ENCODE assay signal across 1 cellular context in the genomic region with DNA sequence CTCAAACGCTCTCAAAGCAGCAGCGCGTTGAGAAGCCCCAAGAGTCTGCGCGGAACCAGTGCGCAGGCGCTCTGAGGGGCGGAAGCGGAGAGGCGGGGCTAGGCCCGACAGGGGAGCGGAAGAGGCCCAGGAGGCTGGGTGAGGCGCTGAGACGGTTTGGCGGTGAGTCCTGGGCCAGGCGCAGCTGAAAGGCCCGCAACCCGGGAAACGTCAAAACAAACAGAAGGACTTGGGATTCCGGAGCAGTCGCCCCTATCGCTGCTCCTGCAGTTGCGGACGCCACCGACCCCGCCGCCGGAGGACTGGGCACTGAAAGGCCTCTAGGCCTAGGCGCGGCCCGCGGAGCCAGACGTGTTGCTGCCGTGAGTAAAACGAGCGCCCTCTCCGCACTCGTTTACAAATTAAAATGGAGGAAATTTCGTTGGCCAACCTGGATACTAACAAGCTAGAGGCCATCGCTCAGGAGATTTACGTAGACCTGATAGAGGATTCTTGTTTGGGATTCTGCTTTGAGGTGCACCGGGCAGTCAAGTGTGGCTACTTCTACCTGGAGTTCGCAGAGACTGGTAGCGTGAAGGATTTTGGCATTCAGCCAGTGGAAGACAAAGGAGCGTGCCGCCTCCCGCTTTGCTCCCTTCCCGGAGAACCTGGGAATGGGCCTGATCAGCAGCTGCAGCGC.
TF ChIP-seq lines count a peak whose summit lies in the region.

A gene with protein sequence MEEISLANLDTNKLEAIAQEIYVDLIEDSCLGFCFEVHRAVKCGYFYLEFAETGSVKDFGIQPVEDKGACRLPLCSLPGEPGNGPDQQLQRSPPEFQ (plus strand): TSS at position 129 of the 679 bp plus-strand sequence. CDS start 278 bp downstream, at position 407.

TF ChIP-seq in HepG2, 621 proteins besides CTCF, POLR2A, EP300 and RAD21 (continued from another document and continues in another):
- TF ChIP-seq, protein P1, sequence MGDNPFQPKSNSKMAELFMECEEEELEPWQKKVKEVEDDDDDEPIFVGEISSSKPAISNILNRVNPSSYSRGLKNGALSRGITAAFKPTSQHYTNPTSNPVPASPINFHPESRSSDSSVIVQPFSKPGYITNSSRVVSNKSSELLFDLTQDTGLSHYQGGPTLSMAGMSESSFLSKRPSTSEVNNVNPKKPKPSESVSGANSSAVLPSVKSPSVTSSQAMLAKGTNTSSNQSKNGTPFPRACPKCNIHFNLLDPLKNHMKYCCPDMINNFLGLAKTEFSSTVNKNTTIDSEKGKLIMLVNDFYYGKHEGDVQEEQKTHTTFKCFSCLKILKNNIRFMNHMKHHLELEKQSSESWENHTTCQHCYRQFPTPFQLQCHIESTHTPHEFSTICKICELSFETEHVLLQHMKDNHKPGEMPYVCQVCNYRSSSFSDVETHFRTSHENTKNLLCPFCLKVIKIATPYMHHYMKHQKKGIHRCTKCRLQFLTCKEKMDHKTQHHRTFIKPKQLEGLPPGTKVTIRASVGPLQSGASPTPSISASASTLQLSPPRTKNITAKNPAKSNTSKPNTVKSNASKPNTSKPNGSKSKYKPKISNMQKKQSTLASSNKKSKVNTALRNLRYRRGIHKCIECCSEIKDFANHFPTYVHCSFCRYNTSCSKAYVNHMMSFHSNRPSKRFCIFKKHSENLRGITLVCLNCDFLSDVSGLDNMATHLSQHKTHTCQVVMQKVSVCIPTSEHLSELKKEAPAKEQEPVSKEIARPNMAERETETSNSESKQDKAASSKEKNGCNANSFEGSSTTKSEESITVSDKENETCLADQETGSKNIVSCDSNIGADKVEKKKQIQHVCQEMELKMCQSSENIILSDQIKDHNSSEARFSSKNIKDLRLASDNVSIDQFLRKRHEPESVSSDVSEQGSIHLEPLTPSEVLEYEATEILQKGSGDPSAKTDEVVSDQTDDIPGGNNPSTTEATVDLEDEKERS (CRISPR knock-in tag; IDR thresholded peaks at IDR 0.05) = peak; percentile 40; the same call in 1 of the 2 replicates
- TF ChIP-seq BHLHE40 (IDR thresholded peaks at IDR 0.05; ENCODE audit: low read length) = no peak
- TF ChIP-seq, protein P2, sequence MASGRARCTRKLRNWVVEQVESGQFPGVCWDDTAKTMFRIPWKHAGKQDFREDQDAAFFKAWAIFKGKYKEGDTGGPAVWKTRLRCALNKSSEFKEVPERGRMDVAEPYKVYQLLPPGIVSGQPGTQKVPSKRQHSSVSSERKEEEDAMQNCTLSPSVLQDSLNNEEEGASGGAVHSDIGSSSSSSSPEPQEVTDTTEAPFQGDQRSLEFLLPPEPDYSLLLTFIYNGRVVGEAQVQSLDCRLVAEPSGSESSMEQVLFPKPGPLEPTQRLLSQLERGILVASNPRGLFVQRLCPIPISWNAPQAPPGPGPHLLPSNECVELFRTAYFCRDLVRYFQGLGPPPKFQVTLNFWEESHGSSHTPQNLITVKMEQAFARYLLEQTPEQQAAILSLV (CRISPR knock-in tag; IDR thresholded peaks at IDR 0.05; ENCODE audit: borderline replicate concordance) = peak; percentile 90; the same call in 1 of the 2 replicates
- TF ChIP-seq CBX5 (CRISPR knock-in tag; IDR thresholded peaks at IDR 0.05; ENCODE audit: borderline replicate concordance) = peak; percentile 42; the same call in 1 of the 2 replicates
- peak; percentile 55; the same call in 1 of the 2 replicates for TF ChIP-seq ZNF430 (CRISPR knock-in tag; IDR thresholded peaks at IDR 0.05)
- TF ChIP-seq ZNF563 (CRISPR knock-in tag; IDR thresholded peaks at IDR 0.05) = peak; percentile 92
- TF ChIP-seq ARNT (IDR thresholded peaks at IDR 0.05) = no peak
- no peak for TF ChIP-seq HNF4A (CRISPR knock-in tag; IDR thresholded peaks at IDR 0.05)
- 0 out of 2 replicates have a peak, but pooled peaks have one; percentile 28 for TF ChIP-seq HCFC1 (IDR thresholded peaks at IDR 0.05; ENCODE audit: low read depth, low read length)
- peak; percentile 100 for TF ChIP-seq ZFY (CRISPR knock-in tag; IDR thresholded peaks at IDR 0.05)
- TF ChIP-seq ZNF616 (CRISPR knock-in tag; IDR thresholded peaks at IDR 0.05; ENCODE audit: low read depth) = no peak
- TF ChIP-seq ZNF160 (CRISPR knock-in tag; IDR thresholded peaks at IDR 0.05) = peak; percentile 56; the same call in 1 of the 2 replicates
- 0 out of 2 replicates have a peak, but pooled peaks have one; percentile 64 for TF ChIP-seq ZNF552 (CRISPR knock-in tag; IDR thresholded peaks at IDR 0.05; ENCODE audit: borderline replicate concordance)
- TF ChIP-seq, protein P3, sequence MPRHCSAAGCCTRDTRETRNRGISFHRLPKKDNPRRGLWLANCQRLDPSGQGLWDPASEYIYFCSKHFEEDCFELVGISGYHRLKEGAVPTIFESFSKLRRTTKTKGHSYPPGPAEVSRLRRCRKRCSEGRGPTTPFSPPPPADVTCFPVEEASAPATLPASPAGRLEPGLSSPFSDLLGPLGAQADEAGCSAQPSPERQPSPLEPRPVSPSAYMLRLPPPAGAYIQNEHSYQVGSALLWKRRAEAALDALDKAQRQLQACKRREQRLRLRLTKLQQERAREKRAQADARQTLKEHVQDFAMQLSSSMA (CRISPR knock-in tag; IDR thresholded peaks at IDR 0.05) = no peak
- TF ChIP-seq RARA (CRISPR knock-in tag; IDR thresholded peaks at IDR 0.05) = peak; percentile 26; the same call in 1 of the 2 replicates
- TF ChIP-seq, protein P4, sequence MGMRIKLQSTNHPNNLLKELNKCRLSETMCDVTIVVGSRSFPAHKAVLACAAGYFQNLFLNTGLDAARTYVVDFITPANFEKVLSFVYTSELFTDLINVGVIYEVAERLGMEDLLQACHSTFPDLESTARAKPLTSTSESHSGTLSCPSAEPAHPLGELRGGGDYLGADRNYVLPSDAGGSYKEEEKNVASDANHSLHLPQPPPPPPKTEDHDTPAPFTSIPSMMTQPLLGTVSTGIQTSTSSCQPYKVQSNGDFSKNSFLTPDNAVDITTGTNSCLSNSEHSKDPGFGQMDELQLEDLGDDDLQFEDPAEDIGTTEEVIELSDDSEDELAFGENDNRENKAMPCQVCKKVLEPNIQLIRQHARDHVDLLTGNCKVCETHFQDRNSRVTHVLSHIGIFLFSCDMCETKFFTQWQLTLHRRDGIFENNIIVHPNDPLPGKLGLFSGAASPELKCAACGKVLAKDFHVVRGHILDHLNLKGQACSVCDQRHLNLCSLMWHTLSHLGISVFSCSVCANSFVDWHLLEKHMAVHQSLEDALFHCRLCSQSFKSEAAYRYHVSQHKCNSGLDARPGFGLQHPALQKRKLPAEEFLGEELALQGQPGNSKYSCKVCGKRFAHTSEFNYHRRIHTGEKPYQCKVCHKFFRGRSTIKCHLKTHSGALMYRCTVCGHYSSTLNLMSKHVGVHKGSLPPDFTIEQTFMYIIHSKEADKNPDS (CRISPR knock-in tag; IDR thresholded peaks at IDR 0.05) = peak; percentile 62; the same call in 1 of the 2 replicates
- TF ChIP-seq, protein P5, sequence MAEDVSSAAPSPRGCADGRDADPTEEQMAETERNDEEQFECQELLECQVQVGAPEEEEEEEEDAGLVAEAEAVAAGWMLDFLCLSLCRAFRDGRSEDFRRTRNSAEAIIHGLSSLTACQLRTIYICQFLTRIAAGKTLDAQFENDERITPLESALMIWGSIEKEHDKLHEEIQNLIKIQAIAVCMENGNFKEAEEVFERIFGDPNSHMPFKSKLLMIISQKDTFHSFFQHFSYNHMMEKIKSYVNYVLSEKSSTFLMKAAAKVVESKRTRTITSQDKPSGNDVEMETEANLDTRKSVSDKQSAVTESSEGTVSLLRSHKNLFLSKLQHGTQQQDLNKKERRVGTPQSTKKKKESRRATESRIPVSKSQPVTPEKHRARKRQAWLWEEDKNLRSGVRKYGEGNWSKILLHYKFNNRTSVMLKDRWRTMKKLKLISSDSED (CRISPR knock-in tag; IDR thresholded peaks at IDR 0.05) = no peak
- TF ChIP-seq, protein P6, sequence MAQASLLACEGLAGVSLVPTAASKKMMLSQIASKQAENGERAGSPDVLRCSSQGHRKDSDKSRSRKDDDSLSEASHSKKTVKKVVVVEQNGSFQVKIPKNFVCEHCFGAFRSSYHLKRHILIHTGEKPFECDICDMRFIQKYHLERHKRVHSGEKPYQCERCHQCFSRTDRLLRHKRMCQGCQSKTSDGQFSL (CRISPR knock-in tag; IDR thresholded peaks at IDR 0.05) = no peak
- peak; percentile 76 for TF ChIP-seq YEATS4 (CRISPR knock-in tag; IDR thresholded peaks at IDR 0.05; ENCODE audit: borderline replicate concordance)
- peak; percentile 95; the same call in 1 of the 2 replicates for TF ChIP-seq ZNF850 (CRISPR knock-in tag; conservative IDR thresholded peaks at IDR 0.05)
- no peak for TF ChIP-seq NR2F2 (IDR thresholded peaks at IDR 0.05; ENCODE audit: borderline replicate concordance, low read depth)
- no peak; the same call in 1 of the 2 replicates for TF ChIP-seq ZNF17 (CRISPR knock-in tag; IDR thresholded peaks at IDR 0.05)
- TF ChIP-seq ZBTB7A (CRISPR knock-in tag; IDR thresholded peaks at IDR 0.05) = 0 out of 2 replicates have a peak, but pooled peaks have one; percentile 32
- TF ChIP-seq SMAD9 (CRISPR knock-in tag; IDR thresholded peaks at IDR 0.05) = peak; percentile 92; the same call in 1 of the 2 replicates
- TF ChIP-seq, protein P7, sequence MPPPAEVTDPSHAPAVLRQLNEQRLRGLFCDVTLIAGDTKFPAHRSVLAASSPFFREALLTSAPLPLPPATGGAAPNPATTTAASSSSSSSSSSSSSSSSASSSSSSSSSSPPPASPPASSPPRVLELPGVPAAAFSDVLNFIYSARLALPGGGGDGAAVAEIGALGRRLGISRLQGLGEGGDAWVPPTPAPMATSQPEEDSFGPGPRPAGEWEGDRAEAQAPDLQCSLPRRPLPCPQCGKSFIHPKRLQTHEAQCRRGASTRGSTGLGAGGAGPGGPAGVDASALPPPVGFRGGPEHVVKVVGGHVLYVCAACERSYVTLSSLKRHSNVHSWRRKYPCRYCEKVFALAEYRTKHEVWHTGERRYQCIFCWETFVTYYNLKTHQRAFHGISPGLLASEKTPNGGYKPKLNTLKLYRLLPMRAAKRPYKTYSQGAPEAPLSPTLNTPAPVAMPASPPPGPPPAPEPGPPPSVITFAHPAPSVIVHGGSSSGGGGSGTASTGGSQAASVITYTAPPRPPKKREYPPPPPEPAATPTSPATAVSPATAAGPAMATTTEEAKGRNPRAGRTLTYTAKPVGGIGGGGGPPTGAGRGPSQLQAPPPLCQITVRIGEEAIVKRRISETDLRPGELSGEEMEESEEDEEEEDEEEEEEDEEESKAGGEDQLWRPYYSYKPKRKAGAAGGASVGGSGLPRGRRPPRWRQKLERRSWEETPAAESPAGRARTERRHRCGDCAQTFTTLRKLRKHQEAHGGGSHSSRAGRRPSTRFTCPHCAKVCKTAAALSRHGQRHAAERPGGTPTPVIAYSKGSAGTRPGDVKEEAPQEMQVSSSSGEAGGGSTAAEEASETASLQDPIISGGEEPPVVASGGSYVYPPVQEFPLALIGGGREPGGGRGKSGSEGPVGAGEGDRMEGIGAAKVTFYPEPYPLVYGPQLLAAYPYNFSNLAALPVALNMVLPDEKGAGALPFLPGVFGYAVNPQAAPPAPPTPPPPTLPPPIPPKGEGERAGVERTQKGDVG (CRISPR knock-in tag; IDR thresholded peaks at IDR 0.05; ENCODE audit: borderline replicate concordance) = no peak
- no peak for TF ChIP-seq ZNF557 (CRISPR knock-in tag; IDR thresholded peaks at IDR 0.05)
- 0 out of 2 replicates have a peak, but pooled peaks have one; percentile 52 for TF ChIP-seq MIER3 (CRISPR knock-in tag; IDR thresholded peaks at IDR 0.05; ENCODE audit: borderline replicate concordance)
- peak; percentile 91; the same call in 1 of the 2 replicates for TF ChIP-seq ZNF891 (CRISPR knock-in tag; IDR thresholded peaks at IDR 0.05)
- TF ChIP-seq ZBTB42 (CRISPR knock-in tag; IDR thresholded peaks at IDR 0.05) = no peak
- TF ChIP-seq ARHGAP35 (CRISPR knock-in tag; IDR thresholded peaks at IDR 0.05; ENCODE audit: borderline replicate concordance) = peak; percentile 64; the same call in 1 of the 2 replicates
- TF ChIP-seq ASH2L (IDR thresholded peaks at IDR 0.05; ENCODE audit: insufficient read length, low read depth, low read length) = peak; percentile 96
- TF ChIP-seq KAT2B (IDR thresholded peaks at IDR 0.05; ENCODE audit: borderline replicate concordance, low read depth, low read length) = no peak
- no peak for TF ChIP-seq MAFK (conservative IDR thresholded peaks at IDR 0.05 in 1 of 2, IDR thresholded peaks at IDR 0.05 in 1 of 2; ENCODE audit: low read length in 2 of 2)
- TF ChIP-seq RFXANK (CRISPR knock-in tag; IDR thresholded peaks at IDR 0.05) = no peak
- TF ChIP-seq, protein P8, sequence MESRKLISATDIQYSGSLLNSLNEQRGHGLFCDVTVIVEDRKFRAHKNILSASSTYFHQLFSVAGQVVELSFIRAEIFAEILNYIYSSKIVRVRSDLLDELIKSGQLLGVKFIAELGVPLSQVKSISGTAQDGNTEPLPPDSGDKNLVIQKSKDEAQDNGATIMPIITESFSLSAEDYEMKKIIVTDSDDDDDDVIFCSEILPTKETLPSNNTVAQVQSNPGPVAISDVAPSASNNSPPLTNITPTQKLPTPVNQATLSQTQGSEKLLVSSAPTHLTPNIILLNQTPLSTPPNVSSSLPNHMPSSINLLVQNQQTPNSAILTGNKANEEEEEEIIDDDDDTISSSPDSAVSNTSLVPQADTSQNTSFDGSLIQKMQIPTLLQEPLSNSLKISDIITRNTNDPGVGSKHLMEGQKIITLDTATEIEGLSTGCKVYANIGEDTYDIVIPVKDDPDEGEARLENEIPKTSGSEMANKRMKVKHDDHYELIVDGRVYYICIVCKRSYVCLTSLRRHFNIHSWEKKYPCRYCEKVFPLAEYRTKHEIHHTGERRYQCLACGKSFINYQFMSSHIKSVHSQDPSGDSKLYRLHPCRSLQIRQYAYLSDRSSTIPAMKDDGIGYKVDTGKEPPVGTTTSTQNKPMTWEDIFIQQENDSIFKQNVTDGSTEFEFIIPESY (CRISPR knock-in tag; IDR thresholded peaks at IDR 0.05) = no peak
- no peak for TF ChIP-seq MXD4 (CRISPR knock-in tag; IDR thresholded peaks at IDR 0.05)
- no peak for TF ChIP-seq ZNF337 (CRISPR knock-in tag; IDR thresholded peaks at IDR 0.05; ENCODE audit: borderline replicate concordance, low read depth)
- TF ChIP-seq, protein P9, sequence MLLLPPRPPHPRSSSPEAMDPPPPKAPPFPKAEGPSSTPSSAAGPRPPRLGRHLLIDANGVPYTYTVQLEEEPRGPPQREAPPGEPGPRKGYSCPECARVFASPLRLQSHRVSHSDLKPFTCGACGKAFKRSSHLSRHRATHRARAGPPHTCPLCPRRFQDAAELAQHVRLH (CRISPR knock-in tag; IDR thresholded peaks at IDR 0.05; ENCODE audit: borderline replicate concordance, low read depth) = no peak
- TF ChIP-seq NFE2L1 (CRISPR knock-in tag; IDR thresholded peaks at IDR 0.05; ENCODE audit: borderline replicate concordance) = no peak
- no peak for TF ChIP-seq ZNF10 (CRISPR knock-in tag; IDR thresholded peaks at IDR 0.05; ENCODE audit: borderline replicate concordance, low read depth)
- TF ChIP-seq, protein P10, sequence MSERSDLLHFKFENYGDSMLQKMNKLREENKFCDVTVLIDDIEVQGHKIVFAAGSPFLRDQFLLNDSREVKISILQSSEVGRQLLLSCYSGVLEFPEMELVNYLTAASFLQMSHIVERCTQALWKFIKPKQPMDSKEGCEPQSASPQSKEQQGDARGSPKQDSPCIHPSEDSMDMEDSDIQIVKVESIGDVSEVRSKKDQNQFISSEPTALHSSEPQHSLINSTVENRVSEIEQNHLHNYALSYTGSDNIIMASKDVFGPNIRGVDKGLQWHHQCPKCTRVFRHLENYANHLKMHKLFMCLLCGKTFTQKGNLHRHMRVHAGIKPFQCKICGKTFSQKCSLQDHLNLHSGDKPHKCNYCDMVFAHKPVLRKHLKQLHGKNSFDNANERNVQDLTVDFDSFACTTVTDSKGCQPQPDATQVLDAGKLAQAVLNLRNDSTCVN (CRISPR knock-in tag; IDR thresholded peaks at IDR 0.05; ENCODE audit: borderline replicate concordance) = no peak; the same call in 1 of the 2 replicates
- TF ChIP-seq PITX1 (CRISPR knock-in tag; IDR thresholded peaks at IDR 0.05) = peak; percentile 86
- TF ChIP-seq ZNF605 (CRISPR knock-in tag; IDR thresholded peaks at IDR 0.05) = peak; percentile 71
